Comparison of ENCODE assay signal across 1 cellular context in the genomic region with DNA sequence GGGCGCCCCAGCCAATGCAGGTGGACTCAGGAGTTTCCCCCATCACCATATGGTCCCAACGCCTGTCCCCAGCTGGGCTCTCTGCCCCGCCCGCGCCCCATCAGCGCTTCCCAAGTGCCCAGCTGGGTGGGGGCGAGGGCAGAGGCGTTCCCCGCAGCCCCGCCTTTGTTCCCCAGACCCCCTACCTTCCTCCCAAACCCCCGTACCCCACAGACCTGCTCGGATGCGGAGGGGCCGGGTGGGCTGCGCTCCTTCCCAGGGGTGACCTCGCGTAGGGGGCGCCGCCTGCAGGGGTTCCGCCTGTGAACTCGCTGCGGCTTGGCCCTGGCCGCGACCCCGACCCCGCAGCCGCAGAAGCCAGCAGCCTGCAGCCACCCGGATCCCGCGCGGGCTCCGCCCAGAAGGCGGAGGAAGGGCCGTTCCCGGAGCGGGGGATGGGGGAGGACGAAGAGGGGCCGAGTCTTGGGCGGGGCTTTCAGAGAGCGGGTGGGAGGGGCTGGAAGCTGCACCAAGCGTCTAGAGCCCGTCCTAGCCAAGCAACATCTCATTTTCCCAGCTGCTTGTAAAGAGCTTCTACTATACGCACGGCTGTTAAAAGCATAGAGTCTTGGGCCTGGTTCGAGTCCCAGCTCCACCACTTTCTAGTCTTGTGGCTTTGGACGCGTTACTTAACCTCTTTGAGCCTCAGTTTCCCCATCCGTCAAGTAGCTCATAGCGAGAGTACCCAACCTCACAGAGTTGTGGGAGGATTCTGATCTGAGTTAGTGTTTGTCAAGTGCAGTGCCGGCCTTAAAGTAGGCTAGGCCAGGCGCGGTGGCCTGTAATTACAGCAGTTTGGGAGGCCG.
TF ChIP-seq lines count a peak whose summit lies in the region.

A gene with protein sequence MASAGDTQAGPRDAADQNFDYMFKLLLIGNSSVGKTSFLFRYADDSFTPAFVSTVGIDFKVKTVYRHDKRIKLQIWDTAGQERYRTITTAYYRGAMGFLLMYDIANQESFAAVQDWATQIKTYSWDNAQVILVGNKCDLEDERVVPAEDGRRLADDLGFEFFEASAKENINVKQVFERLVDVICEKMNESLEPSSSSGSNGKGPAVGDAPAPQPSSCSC (minus strand): TSS at position 404 of the 845 bp plus-strand sequence. CDS start 2,258 bp downstream, outside the sequence.

TF ChIP-seq in K562, 482 proteins besides CTCF, POLR2A, EP300 and RAD21 (continued from another document and continues in another):
- no peak for TF ChIP-seq MYC (IDR thresholded peaks at IDR 0.05; ENCODE audit: low read depth, low read length)
- TF ChIP-seq MYC (CRISPR knock-in tag; IDR thresholded peaks at IDR 0.05; ENCODE audit: borderline replicate concordance, low read depth), result no peak
- no peak for TF ChIP-seq NR2C2 (CRISPR knock-in tag; IDR thresholded peaks at IDR 0.05)
- TF ChIP-seq NR2C2 (tag; IDR thresholded peaks at IDR 0.05), result no peak
- no peak for TF ChIP-seq NFE2L1 (tag; IDR thresholded peaks at IDR 0.05; ENCODE audit: borderline replicate concordance, low read depth)
- TF ChIP-seq BRD9 (IDR thresholded peaks at IDR 0.05; ENCODE audit: low read depth, partially characterized antibody), result no peak
- TF ChIP-seq SREBF1 (IDR thresholded peaks at IDR 0.05; ENCODE audit: borderline replicate concordance, low read depth, low read length), result no peak
- TF ChIP-seq EGR1 (conservative IDR thresholded peaks at IDR 0.05), result no peak; the same call in none of the 2 replicates
- no peak for TF ChIP-seq MTA3 (IDR thresholded peaks at IDR 0.05; ENCODE audit: borderline replicate concordance)
- TF ChIP-seq RBM25 (IDR thresholded peaks at IDR 0.05; ENCODE audit: low read depth, low read length, severe bottlenecking), result no peak
- no peak for TF ChIP-seq HNRNPL (IDR thresholded peaks at IDR 0.05; ENCODE audit: low read depth, low read length)
- 0 out of 2 replicates have a peak, but pooled peaks have one; percentile 9 for TF ChIP-seq CBFA2T3 (IDR thresholded peaks at IDR 0.05)
- no peak for TF ChIP-seq DIDO1 (tag; IDR thresholded peaks at IDR 0.05; ENCODE audit: low read depth)
- TF ChIP-seq, protein P1, sequence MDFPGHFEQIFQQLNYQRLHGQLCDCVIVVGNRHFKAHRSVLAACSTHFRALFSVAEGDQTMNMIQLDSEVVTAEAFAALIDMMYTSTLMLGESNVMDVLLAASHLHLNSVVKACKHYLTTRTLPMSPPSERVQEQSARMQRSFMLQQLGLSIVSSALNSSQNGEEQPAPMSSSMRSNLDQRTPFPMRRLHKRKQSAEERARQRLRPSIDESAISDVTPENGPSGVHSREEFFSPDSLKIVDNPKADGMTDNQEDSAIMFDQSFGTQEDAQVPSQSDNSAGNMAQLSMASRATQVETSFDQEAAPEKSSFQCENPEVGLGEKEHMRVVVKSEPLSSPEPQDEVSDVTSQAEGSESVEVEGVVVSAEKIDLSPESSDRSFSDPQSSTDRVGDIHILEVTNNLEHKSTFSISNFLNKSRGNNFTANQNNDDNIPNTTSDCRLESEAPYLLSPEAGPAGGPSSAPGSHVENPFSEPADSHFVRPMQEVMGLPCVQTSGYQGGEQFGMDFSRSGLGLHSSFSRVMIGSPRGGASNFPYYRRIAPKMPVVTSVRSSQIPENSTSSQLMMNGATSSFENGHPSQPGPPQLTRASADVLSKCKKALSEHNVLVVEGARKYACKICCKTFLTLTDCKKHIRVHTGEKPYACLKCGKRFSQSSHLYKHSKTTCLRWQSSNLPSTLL (IDR thresholded peaks at IDR 0.05), result no peak
- TF ChIP-seq POLR2G (IDR thresholded peaks at IDR 0.05; ENCODE audit: low read depth, low read length), result peak; percentile 68
- no peak for TF ChIP-seq KLF1 (tag; IDR thresholded peaks at IDR 0.05)
- no peak for TF ChIP-seq CREBBP (IDR thresholded peaks at IDR 0.05; ENCODE audit: low read depth, low read length)
- TF ChIP-seq ZBTB8A (IDR thresholded peaks at IDR 0.05; ENCODE audit: partially characterized antibody), result no peak
- peak; percentile 52 for TF ChIP-seq KDM5B (IDR thresholded peaks at IDR 0.05; ENCODE audit: insufficient replicate concordance, low read depth, low read length)
- TF ChIP-seq GATAD2A (IDR thresholded peaks at IDR 0.05), result no peak
- no peak for TF ChIP-seq FOXA3 (CRISPR knock-in tag; conservative IDR thresholded peaks at IDR 0.05 in 1 of 2, IDR thresholded peaks at IDR 0.05 in 1 of 2)
- no peak for TF ChIP-seq FOXP1 (CRISPR knock-in tag; IDR thresholded peaks at IDR 0.05)
- TF ChIP-seq CXXC5 (CRISPR knock-in tag; IDR thresholded peaks at IDR 0.05), result no peak
- TF ChIP-seq SIN3A (IDR thresholded peaks at IDR 0.05; ENCODE audit: borderline replicate concordance in 2 of 2, control insufficient read depth in 1 of 2, low read depth in 2 of 2, low read length in 2 of 2), result no peak
- TF ChIP-seq, protein P2, sequence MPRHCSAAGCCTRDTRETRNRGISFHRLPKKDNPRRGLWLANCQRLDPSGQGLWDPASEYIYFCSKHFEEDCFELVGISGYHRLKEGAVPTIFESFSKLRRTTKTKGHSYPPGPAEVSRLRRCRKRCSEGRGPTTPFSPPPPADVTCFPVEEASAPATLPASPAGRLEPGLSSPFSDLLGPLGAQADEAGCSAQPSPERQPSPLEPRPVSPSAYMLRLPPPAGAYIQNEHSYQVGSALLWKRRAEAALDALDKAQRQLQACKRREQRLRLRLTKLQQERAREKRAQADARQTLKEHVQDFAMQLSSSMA (CRISPR knock-in tag; IDR thresholded peaks at IDR 0.05), result no peak
- TF ChIP-seq ZNF696 (CRISPR knock-in tag; conservative IDR thresholded peaks at IDR 0.05), result no peak
- TF ChIP-seq, protein P3, sequence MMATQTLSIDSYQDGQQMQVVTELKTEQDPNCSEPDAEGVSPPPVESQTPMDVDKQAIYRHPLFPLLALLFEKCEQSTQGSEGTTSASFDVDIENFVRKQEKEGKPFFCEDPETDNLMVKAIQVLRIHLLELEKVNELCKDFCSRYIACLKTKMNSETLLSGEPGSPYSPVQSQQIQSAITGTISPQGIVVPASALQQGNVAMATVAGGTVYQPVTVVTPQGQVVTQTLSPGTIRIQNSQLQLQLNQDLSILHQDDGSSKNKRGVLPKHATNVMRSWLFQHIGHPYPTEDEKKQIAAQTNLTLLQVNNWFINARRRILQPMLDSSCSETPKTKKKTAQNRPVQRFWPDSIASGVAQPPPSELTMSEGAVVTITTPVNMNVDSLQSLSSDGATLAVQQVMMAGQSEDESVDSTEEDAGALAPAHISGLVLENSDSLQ (IDR thresholded peaks at IDR 0.05), result no peak
- TF ChIP-seq ZBTB7A (IDR thresholded peaks at IDR 0.05; ENCODE audit: borderline replicate concordance, control insufficient read depth, low read depth, low read length), result peak; percentile 93
- TF ChIP-seq, protein P4, sequence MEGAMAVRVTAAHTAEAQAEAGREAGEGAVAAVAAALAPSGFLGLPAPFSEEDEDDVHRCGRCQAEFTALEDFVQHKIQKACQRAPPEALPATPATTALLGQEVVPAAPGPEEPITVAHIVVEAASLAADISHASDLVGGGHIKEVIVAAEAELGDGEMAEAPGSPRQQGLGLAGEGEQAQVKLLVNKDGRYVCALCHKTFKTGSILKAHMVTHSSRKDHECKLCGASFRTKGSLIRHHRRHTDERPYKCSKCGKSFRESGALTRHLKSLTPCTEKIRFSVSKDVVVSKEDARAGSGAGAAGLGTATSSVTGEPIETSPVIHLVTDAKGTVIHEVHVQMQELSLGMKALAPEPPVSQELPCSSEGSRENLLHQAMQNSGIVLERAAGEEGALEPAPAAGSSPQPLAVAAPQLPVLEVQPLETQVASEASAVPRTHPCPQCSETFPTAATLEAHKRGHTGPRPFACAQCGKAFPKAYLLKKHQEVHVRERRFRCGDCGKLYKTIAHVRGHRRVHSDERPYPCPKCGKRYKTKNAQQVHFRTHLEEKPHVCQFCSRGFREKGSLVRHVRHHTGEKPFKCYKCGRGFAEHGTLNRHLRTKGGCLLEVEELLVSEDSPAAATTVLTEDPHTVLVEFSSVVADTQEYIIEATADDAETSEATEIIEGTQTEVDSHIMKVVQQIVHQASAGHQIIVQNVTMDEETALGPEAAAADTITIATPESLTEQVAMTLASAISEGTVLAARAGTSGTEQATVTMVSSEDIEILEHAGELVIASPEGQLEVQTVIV (CRISPR knock-in tag; IDR thresholded peaks at IDR 0.05; ENCODE audit: borderline replicate concordance), result no peak
- TF ChIP-seq, protein P5, sequence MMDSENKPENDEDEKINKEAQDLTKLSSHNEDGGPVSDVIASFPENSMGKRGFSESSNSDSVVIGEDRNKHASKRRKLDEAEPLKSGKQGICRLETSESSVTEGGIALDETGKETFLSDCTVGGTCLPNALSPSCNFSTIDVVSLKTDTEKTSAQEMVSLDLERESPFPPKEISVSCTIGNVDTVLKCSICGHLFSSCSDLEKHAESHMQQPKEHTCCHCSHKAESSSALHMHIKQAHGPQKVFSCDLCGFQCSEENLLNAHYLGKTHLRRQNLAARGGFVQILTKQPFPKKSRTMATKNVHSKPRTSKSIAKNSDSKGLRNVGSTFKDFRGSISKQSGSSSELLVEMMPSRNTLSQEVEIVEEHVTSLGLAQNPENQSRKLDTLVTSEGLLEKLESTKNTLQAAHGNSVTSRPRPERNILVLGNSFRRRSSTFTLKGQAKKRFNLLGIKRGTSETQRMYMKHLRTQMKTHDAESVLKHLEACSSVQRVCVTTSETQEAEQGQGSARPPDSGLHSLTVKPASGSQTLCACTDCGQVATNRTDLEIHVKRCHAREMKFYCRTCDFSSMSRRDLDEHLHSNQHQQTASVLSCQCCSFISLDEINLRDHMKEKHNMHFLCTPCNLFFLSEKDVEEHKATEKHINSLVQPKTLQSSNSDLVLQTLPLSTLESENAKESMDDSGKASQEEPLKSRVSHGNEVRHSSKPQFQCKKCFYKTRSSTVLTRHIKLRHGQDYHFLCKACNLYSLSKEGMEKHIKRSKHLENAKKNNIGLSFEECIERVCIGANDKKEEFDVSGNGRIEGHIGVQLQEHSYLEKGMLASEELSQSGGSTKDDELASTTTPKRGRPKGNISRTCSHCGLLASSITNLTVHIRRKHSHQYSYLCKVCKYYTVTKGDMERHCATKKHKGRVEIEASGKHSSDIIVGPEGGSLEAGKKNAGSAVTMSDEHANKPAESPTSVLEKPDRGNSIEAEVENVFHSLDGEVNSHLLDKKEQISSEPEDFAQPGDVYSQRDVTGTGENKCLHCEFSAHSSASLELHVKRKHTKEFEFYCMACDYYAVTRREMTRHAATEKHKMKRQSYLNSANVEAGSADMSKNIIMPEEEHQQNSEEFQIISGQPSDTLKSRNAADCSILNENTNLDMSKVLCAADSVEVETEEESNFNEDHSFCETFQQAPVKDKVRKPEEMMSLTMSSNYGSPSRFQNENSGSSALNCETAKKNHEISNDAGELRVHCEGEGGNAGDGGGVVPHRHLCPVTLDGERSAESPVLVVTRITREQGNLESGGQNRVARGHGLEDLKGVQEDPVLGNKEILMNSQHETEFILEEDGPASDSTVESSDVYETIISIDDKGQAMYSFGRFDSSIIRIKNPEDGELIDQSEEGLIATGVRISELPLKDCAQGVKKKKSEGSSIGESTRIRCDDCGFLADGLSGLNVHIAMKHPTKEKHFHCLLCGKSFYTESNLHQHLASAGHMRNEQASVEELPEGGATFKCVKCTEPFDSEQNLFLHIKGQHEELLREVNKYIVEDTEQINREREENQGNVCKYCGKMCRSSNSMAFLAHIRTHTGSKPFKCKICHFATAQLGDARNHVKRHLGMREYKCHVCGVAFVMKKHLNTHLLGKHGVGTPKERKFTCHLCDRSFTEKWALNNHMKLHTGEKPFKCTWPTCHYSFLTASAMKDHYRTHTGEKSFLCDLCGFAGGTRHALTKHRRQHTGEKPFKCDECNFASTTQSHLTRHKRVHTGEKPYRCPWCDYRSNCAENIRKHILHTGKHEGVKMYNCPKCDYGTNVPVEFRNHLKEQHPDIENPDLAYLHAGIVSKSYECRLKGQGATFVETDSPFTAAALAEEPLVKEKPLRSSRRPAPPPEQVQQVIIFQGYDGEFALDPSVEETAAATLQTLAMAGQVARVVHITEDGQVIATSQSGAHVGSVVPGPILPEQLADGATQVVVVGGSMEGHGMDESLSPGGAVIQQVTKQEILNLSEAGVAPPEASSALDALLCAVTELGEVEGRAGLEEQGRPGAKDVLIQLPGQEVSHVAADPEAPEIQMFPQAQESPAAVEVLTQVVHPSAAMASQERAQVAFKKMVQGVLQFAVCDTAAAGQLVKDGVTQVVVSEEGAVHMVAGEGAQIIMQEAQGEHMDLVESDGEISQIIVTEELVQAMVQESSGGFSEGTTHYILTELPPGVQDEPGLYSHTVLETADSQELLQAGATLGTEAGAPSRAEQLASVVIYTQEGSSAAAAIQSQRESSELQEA (IDR thresholded peaks at IDR 0.05; ENCODE audit: low read depth), result no peak
- no peak for TF ChIP-seq NFYB (IDR thresholded peaks at IDR 0.05; ENCODE audit: extremely low read depth, insufficient read length)
- TF ChIP-seq, protein P6, sequence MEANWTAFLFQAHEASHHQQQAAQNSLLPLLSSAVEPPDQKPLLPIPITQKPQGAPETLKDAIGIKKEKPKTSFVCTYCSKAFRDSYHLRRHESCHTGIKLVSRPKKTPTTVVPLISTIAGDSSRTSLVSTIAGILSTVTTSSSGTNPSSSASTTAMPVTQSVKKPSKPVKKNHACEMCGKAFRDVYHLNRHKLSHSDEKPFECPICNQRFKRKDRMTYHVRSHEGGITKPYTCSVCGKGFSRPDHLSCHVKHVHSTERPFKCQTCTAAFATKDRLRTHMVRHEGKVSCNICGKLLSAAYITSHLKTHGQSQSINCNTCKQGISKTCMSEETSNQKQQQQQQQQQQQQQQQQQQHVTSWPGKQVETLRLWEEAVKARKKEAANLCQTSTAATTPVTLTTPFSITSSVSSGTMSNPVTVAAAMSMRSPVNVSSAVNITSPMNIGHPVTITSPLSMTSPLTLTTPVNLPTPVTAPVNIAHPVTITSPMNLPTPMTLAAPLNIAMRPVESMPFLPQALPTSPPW (CRISPR knock-in tag; IDR thresholded peaks at IDR 0.05), result peak; percentile 75
- peak in 1 of 2 experiments; percentile 16; a peak in 1 of 4 replicates for TF ChIP-seq HDAC1 (IDR thresholded peaks at IDR 0.05)
- TF ChIP-seq PHB (CRISPR knock-in tag; IDR thresholded peaks at IDR 0.05), result no peak
- no peak for TF ChIP-seq DACH1 (IDR thresholded peaks at IDR 0.05; ENCODE audit: partially characterized antibody)
- TF ChIP-seq TCF7 (IDR thresholded peaks at IDR 0.05; ENCODE audit: borderline replicate concordance), result no peak
- no peak for TF ChIP-seq NFXL1 (CRISPR knock-in tag; IDR thresholded peaks at IDR 0.05)
- no peak for TF ChIP-seq C11orf30 (IDR thresholded peaks at IDR 0.05; ENCODE audit: low read depth)
- no peak for TF ChIP-seq RFX7 (CRISPR knock-in tag; IDR thresholded peaks at IDR 0.05)
- no peak for TF ChIP-seq NCOA6 (IDR thresholded peaks at IDR 0.05)
- TF ChIP-seq, protein P7, sequence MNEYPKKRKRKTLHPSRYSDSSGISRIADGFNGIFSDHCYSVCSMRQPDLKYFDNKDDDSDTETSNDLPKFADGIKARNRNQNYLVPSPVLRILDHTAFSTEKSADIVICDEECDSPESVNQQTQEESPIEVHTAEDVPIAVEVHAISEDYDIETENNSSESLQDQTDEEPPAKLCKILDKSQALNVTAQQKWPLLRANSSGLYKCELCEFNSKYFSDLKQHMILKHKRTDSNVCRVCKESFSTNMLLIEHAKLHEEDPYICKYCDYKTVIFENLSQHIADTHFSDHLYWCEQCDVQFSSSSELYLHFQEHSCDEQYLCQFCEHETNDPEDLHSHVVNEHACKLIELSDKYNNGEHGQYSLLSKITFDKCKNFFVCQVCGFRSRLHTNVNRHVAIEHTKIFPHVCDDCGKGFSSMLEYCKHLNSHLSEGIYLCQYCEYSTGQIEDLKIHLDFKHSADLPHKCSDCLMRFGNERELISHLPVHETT (CRISPR knock-in tag; conservative IDR thresholded peaks at IDR 0.05 in 1 of 2, IDR thresholded peaks at IDR 0.05 in 1 of 2), result no peak
- TF ChIP-seq ZNF766 (CRISPR knock-in tag; conservative IDR thresholded peaks at IDR 0.05), result no peak
